In the genomic region with DNA sequence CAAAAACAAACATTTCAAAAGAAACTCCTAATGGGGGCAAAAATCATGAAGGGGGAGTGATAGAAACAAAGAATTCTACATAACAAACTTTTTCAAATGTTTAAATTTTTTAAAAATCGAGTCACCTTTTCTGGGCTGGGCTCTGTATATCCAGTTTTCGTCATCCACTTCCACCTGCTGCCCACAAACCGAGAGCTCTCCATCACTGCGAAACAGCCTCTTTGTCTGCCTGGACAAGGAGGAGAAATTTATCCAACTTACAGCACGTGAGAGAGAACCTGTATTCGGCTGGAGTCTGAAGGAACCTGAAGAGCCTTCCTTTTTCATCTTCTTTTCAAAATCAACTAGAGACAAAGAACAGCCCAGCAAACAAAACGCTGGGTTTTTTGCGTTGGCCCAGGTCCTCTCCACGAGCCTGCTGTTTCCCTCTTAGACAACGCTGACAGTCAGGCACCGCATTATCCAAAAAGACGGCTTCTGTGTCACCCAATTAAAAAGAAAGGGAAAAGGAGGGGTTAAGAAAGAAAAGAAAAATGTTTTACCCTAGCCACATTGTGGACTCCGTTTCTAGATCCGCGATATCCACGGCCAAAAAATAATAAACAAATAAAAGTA, we compare ENCODE assay signal across 11 cellular contexts.
DNase-seq lines count a peak whose midpoint lies in the region; ATAC-seq and TF ChIP-seq lines count a peak whose summit lies in the region.
"Had no signal": no experiment of that assay in that cellular context is flagged by ENCODE, and none has a peak within 500 bp of the region (broad histone marks: within the 10 kb centered on the region; RNA-seq: fewer than 3 reads in every experiment).

No MANE protein-coding gene starts in this region.

- TF ChIP-seq POLR2A in stomach (IDR thresholded peaks at IDR 0.05), result no peak

- H3K36me3 Mint-ChIP-seq in natural killer cell treated with Interleukin-12 subunit alpha and Interleukin-12 subunit beta and Interleukin-15 and Interleukin-18, amount 100 ng/mL, for 72 hours, result no peaks in the 10 kb centered on the region

- H2AFZ ChIP-seq in mammary epithelial cell (ENCODE audit: low read depth, low read length), result no peak overlapping the region

- TF ChIP-seq CTCF in mammary epithelial cell (conservative IDR thresholded peaks at IDR 0.05 in 1 of 2, IDR thresholded peaks at IDR 0.05 in 1 of 2; ENCODE audit: extremely low read depth in 1 of 2, insufficient read depth in 1 of 2, low read depth in 1 of 2, low read length in 2 of 2), result no peak
- TF ChIP-seq CTCF in stomach (IDR thresholded peaks at IDR 0.05), result no peak

- peak overlapping the region; percentile 82 for H3K4me2 ChIP-seq in mammary epithelial cell (ENCODE audit: insufficient read depth, low read depth, low read length)

- H3K27me3 ChIP-seq in HUES64 (ENCODE audit: insufficient read depth, low read length) (no peaks in the 10 kb centered on the region), mammary epithelial cell (ENCODE audit: insufficient read depth, low read length) (no peaks in the 10 kb centered on the region), stomach (peaks cover 0 to 4% (median 0%) of the 10 kb centered on the region in 3 donors)

- H3K27me3 Mint-ChIP-seq in natural killer cell treated with Interleukin-12 subunit alpha and Interleukin-12 subunit beta and Interleukin-15 and Interleukin-18, amount 100 ng/mL, for 72 hours, result peaks cover 0 to 15% of the 10 kb centered on the region in 2 donors

- DNase-seq in mammary epithelial cell (no peak), left kidney (ENCODE audit: low read depth, low spot score) (peak; percentile 47), stomach (no peak), amygdala (lab: John Stamatoyannopoulos, UW) (no peak), left lobe of liver (ENCODE audit: low spot score) (no peak)
- no peak for DNase-seq in natural killer cell treated with Interleukin-12 subunit alpha and Interleukin-12 subunit beta and Interleukin-15 and Interleukin-18, amount 100 ng/mL, for 72 hours (ENCODE audit: low spot score)
- DNase-seq: activated T-cell treated with anti-CD3 and anti-CD28 coated beads, Interleukin-2, amount 50 U/mL, for 1 hour; stimulated activated CD4-positive, alpha-beta T cell treated with anti-CD3 and anti-CD28 coated beads, Interleukin-4, amount 100 ng/mL, for 4 hours had no signal

- H3K9ac ChIP-seq in HUES64 (ENCODE audit: low read depth, low read length), result peak overlapping the region; percentile 75
- H3K9ac ChIP-seq in mammary epithelial cell (ENCODE audit: insufficient read depth, low read length), result no peak overlapping the region

- BruUV-seq in mammary epithelial cell (replicated peaks; lab: Mats Ljungman, UMichigan), result no TSS peak

- H3K27ac Mint-ChIP-seq in natural killer cell treated with Interleukin-12 subunit alpha and Interleukin-12 subunit beta and Interleukin-15 and Interleukin-18, amount 100 ng/mL, for 72 hours, result no peak overlapping the region

- in situ Hi-C loops in mammary epithelial cell (cut with MboI; ENCODE audit: low sequenced_read_pairs in 2 of 2), result no loop called here

- no peak overlapping the region for H3K4me3 Mint-ChIP-seq in natural killer cell treated with Interleukin-12 subunit alpha and Interleukin-12 subunit beta and Interleukin-15 and Interleukin-18, amount 100 ng/mL, for 72 hours

- H3K27ac ChIP-seq in HUES64 (ENCODE audit: low read depth, low read length) (no peak overlapping the region), mammary epithelial cell (ENCODE audit: insufficient read depth, low read depth, low read length) (no peak overlapping the region), stomach (peak overlapping the region; percentile 70 to 91 (median 83))

- H4K20me1 ChIP-seq in mammary epithelial cell (ENCODE audit: insufficient read depth, low read length), result no peaks in the 10 kb centered on the region

- CTCF ChIA-PET in mammary epithelial cell (lab: Charles Lee; ENCODE audit: low non-redundant PET), result interaction anchor here (0.7 kb wide), 1 partner anchor 63 kb away, joined by 5 read pairs; no protein-coding TSS in a partner anchor

- H3K36me3 ChIP-seq in HUES64 (ENCODE audit: insufficient read depth, low read length) (no peaks in the 10 kb centered on the region), mammary epithelial cell (ENCODE audit: insufficient read depth, low read length) (no peaks in the 10 kb centered on the region), stomach (no peaks in the 10 kb centered on the region)

- intact Hi-C loops in mammary epithelial cell (cut with micrococcal nuclease), result no loop called here
- intact Hi-C loops in stomach (cut with DNase I; ENCODE audit: low total_unique reads), result no loop called here

- H3K4me1 ChIP-seq in HUES64 (ENCODE audit: insufficient read depth, low read length), result peaks cover 46% of the 10 kb centered on the region
- peaks cover 12% of the 10 kb centered on the region for H3K4me1 ChIP-seq in mammary epithelial cell (ENCODE audit: insufficient read depth, low read length)
- peaks cover 0 to 46% (median 21%) of the 10 kb centered on the region in 4 donors for H3K4me1 ChIP-seq in stomach

- dilution Hi-C loops in mammary epithelial cell (cut with HindIII; ENCODE audit: low sequenced_read_pairs), result no loop called here

- ATAC-seq in left lobe of liver, result no peak
- ATAC-seq in natural killer cell treated with Interleukin-12 subunit alpha and Interleukin-12 subunit beta and Interleukin-15 and Interleukin-18, amount 100 ng/mL, for 72 hours, result no peak
- no peak for ATAC-seq in GM19023 (IDR thresholded peaks at IDR 0.05; ENCODE audit: unreplicated experiment)
- ATAC-seq: GM12878 had no signal

- H3K9me3 ChIP-seq in HUES64 (ENCODE audit: insufficient read depth, low read depth, low read length), result no peaks in the 10 kb centered on the region
- H3K9me3 ChIP-seq in mammary epithelial cell (replicated peaks; ENCODE audit: insufficient read depth, low read length), result no peaks in the 10 kb centered on the region
- no peaks in the 10 kb centered on the region for H3K9me3 ChIP-seq in stomach

- no peak for TF ChIP-seq EP300 in stomach (IDR thresholded peaks at IDR 0.05)

- peaks cover 78% of the 10 kb centered on the region for H3K79me2 ChIP-seq in mammary epithelial cell (ENCODE audit: insufficient read depth, low read length)

- 26% methylated on average over 11 of the region's 16 CpGs for WGBS in HUES64
- 20% methylated on average over 15 of the region's 16 CpGs for WGBS in mammary epithelial cell (ENCODE audit: low coverage, missing lambda C conversion rate)
- WGBS in stomach, 5 donors, result 9 to 22% (median 18%) methylated on average over 16 of the region's 16 CpGs

- H3K9me3 Mint-ChIP-seq in natural killer cell treated with Interleukin-12 subunit alpha and Interleukin-12 subunit beta and Interleukin-15 and Interleukin-18, amount 100 ng/mL, for 72 hours, result no peaks in the 10 kb centered on the region

- no peaks in the 10 kb centered on the region for H3K4me1 Mint-ChIP-seq in natural killer cell treated with Interleukin-12 subunit alpha and Interleukin-12 subunit beta and Interleukin-15 and Interleukin-18, amount 100 ng/mL, for 72 hours (ENCODE audit: low read depth in 2 of 2)

- peak overlapping the region; percentile 69 for H3K4me3 ChIP-seq in HUES64 (ENCODE audit: low read length)
- peak overlapping the region; percentile 16 to 38 (median 34) for H3K4me3 ChIP-seq in mammary epithelial cell (replicated peaks in 1 of 3; ENCODE audit: insufficient read depth in 1 of 3, low read depth in 2 of 3, low read length in 3 of 3)
- peak overlapping the region; percentile 40 to 49 (median 44) for H3K4me3 ChIP-seq in stomach
- H3K4me3 ChIP-seq: GM12878 had no signal

Comparison
In these comparisons a context has a peak if more than half of its experiments do, and no peak if none do; other contexts are left out.
1. H3K27ac ChIP-seq: peak in stomach (5 of 5); none in HUES64 (single experiment) and mammary epithelial cell (single experiment).
2. Peak in every context shown above with its lines, with median percentiles within 50 percentile points of each other: H3K4me3 ChIP-seq.